ENCODE assay signal across 36 cellular contexts in the genomic region with DNA sequence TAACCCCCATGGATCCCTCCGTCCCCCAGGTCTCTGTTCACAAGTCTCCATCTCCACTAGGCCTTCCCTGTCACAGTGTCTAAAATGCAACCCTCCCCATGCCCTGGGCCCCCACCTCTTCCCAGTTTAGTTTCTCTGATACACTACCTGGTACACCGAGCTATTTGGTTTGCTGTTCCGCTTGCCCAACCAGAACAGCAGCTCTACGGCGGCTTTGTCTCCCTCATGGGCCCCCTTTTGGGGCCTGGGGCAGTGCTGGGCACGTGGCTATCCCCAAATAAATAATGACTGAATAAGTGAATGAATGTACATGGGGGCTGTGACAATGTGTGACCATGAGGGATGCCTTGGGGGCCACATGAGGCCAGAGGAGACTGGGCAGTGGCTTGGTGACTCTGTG.
"Had no signal": no experiment of that assay in that cellular context is flagged by ENCODE, and none has a peak within 500 bp of the region (broad histone marks: within the 10 kb centered on the region; RNA-seq: fewer than 3 reads in every experiment).

No MANE protein-coding gene starts in this region.

- H3K27ac ChIP-seq: brain microvascular endothelial cell, Peyer's patch, WERI-Rb-1 had no signal

- H3K36me3 ChIP-seq: brain microvascular endothelial cell, MG63, Peyer's patch, WERI-Rb-1 had no signal

- H3K4me3 ChIP-seq: MG63, Peyer's patch had no signal

- H3K27me3 ChIP-seq: MG63, Peyer's patch had no signal

- H3K9me3 ChIP-seq: Peyer's patch had no signal

- DNase-seq: activated CD4-positive, alpha-beta memory T cell treated with anti-CD3 and anti-CD28 coated beads, Interleukin-2, amount 10 ng/mL, durations not matched to agents 7 days and 5 days; activated CD4-positive, alpha-beta T cell treated with anti-CD3 and anti-CD28 coated beads for 1 hour; activated CD4-positive, alpha-beta T cell treated with anti-CD3 and anti-CD28 coated beads for 48 hours; activated CD4-positive, CD25-positive, alpha-beta regulatory T cell; activated CD8-positive, alpha-beta memory T cell treated with anti-CD3 and anti-CD28 coated beads for 24 hours; activated CD8-positive, alpha-beta memory T cell treated with anti-CD3 and anti-CD28 coated beads, Interleukin-2, amount 10 ng/mL, durations not matched to agents 7 days and 5 days; activated CD8-positive, alpha-beta memory T cell treated with anti-CD3 and anti-CD28 coated beads, Interleukin-2, amount 50 U/mL, for 48 hours; activated effector memory CD4-positive, alpha-beta T cell treated with Interleukin-2 at 50 U/mL for 16 hours; activated naive CD4-positive, alpha-beta T cell treated with anti-CD3 and anti-CD28 coated beads, Interleukin-2, amount 10 ng/mL, durations not matched to agents 7 days and 5 days; activated naive CD8-positive, alpha-beta T cell treated with anti-CD3 and anti-CD28 coated beads, Interleukin-2, amount 50 U/mL, for 24 hours; activated T-cell treated with anti-CD3 and anti-CD28 coated beads, Interleukin-2, amount 50 U/mL, for 48 hours; anterior cingulate cortex; brain microvascular endothelial cell; central memory CD4-positive, alpha-beta T cell; Karpas-422; KBM-7; MG63; NCI-H1048; NCI-H1105 treated with DMSO at 0.1 percent for 48 hours; NCI-H1436; NCI-H1694 treated with DMSO at 0.1 percent for 48 hours; NCI-H2029; NCI-H510A; NCI-H526; NCI-H748 treated with DMSO at 0.1 percent for 48 hours; NK-92 treated with Interleukin-12 subunit alpha and Interleukin-12 subunit beta, amount 100 ng/mL, for 24 hours; PC-3; RPMI8226; SIG-M5; T-helper 1 cell; T-helper 2 cell; T-helper 9 cell; WERI-Rb-1 had no signal

- ATAC-seq: activated CD8-positive, alpha-beta memory T cell treated with anti-CD3 and anti-CD28 coated beads, Interleukin-2, amount 10 ng/mL, durations not matched to agents 7 days and 5 days; activated naive CD8-positive, alpha-beta T cell treated with anti-CD3 and anti-CD28 coated beads, Interleukin-2, amount 50 U/mL, for 24 hours; PC-3; Right ventricle myocardium inferior; SK-N-SH treated with all-trans-retinoic acid at 6 μM for 48 hours had no signal
